Comparison of ENCODE assay signal across 15 cellular contexts in genomic region chr17:58304735-58305486, GRCh38. TPM values are rescaled to one million over a fixed set of nuclear protein-coding genes. Genes with fewer than 3 reads are reported as not detected.
DNase-seq lines count a peak whose midpoint lies in the region; ATAC-seq and TF ChIP-seq lines count a peak whose summit lies in the region.
"Had no signal": no experiment of that assay in that cellular context is flagged by ENCODE, and none has a peak within 500 bp of the region (broad histone marks: within the 10 kb centered on the region; RNA-seq: fewer than 3 reads in every experiment).

No MANE protein-coding gene starts in this region.

- in situ Hi-C loops in mammary epithelial cell (cut with MboI; ENCODE audit: low sequenced_read_pairs in 2 of 2) = no loop called here

- no peaks in the 10 kb centered on the region for H3K4me1 Mint-ChIP-seq in MCF 10A (ENCODE audit: insufficient read depth, unreplicated experiment)
- H3K4me1 Mint-ChIP-seq: activated T-helper 17 cell treated with anti-CD3 and anti-CD28 coated beads, Interleukin-2, amount 50 U/mL, for 72 hours had no signal

- H3K4me3 ChIP-seq in mammary epithelial cell (replicated peaks in 1 of 3; ENCODE audit: insufficient read depth in 1 of 3, low read depth in 2 of 3, low read length in 3 of 3) = no peak overlapping the region
- no peak overlapping the region for H3K4me3 ChIP-seq in PC-3 (ENCODE audit: low read length)
- H3K4me3 ChIP-seq in upper lobe of right lung = no peak overlapping the region
- H3K4me3 ChIP-seq: uterus had no signal

- no peak overlapping the region for H3K27ac ChIP-seq in mammary epithelial cell (ENCODE audit: insufficient read depth, low read depth, low read length)
- H3K27ac ChIP-seq in PC-3 (ENCODE audit: low read length) = no peak overlapping the region
- no peak overlapping the region for H3K27ac ChIP-seq in upper lobe of right lung
- H3K27ac ChIP-seq: uterus had no signal

- H3K9me2 ChIP-seq in PC-3 (replicated peaks; ENCODE audit: low read length) = no peaks in the 10 kb centered on the region

- no peaks in the 10 kb centered on the region for H3K4me1 ChIP-seq in mammary epithelial cell (ENCODE audit: insufficient read depth, low read length)
- no peaks in the 10 kb centered on the region for H3K4me1 ChIP-seq in PC-3 (ENCODE audit: insufficient read depth, low read length)
- H3K4me1 ChIP-seq in upper lobe of right lung = no peaks in the 10 kb centered on the region
- H3K4me1 ChIP-seq: uterus had no signal

- no peaks in the 10 kb centered on the region for H3K36me3 Mint-ChIP-seq in MCF 10A (ENCODE audit: insufficient read depth, unreplicated experiment)

- H3K9ac ChIP-seq in mammary epithelial cell (ENCODE audit: insufficient read depth, low read length) (no peak overlapping the region), PC-3 (ENCODE audit: low read length) (no peak overlapping the region)

- no peak for ATAC-seq in PC-3
- ATAC-seq in upper lobe of right lung = no peak
- ATAC-seq in GM18861 (IDR thresholded peaks at IDR 0.05; ENCODE audit: unreplicated experiment) = no peak

- H3K4me2 ChIP-seq in mammary epithelial cell (ENCODE audit: insufficient read depth, low read depth, low read length) (no peak overlapping the region), PC-3 (ENCODE audit: low read length) (no peak overlapping the region)

- no peaks in the 10 kb centered on the region for H3K79me2 ChIP-seq in mammary epithelial cell (ENCODE audit: insufficient read depth, low read length)
- H3K79me2 ChIP-seq in PC-3 (ENCODE audit: low read length) = no peaks in the 10 kb centered on the region

- H3K27ac Mint-ChIP-seq in MCF 10A (ENCODE audit: low read depth, unreplicated experiment) = no peak overlapping the region
- H3K27ac Mint-ChIP-seq: activated T-helper 17 cell treated with anti-CD3 and anti-CD28 coated beads, Interleukin-2, amount 50 U/mL, for 72 hours had no signal

- CTCF ChIA-PET in mammary epithelial cell (lab: Charles Lee; ENCODE audit: low non-redundant PET) = interaction anchor here (0.6 kb wide), 1 partner anchor 131 kb away, joined by 3 read pairs; no protein-coding TSS in a partner anchor
- CTCF ChIA-PET in MCF 10A (lab: Yijun Ruan, JAX) = interaction anchor here (1.2 to 2.4 kb wide), 5 partner anchors 12 to 162 kb away, joined by 3 to 20 read pairs (median 4); no protein-coding TSS in a partner anchor
- CTCF ChIA-PET in PC-3 (lab: Charles Lee) = no interaction called here

- BruUV-seq in mammary epithelial cell (replicated peaks; lab: Mats Ljungman, UMichigan) = no TSS peak
- no TSS peak for BruUV-seq in MCF 10A (replicated peaks; lab: Mats Ljungman, UMichigan)
- no TSS peak for BruUV-seq in PC-3 (replicated peaks; lab: Mats Ljungman, UMichigan)

- dilution Hi-C loops in mammary epithelial cell (cut with HindIII; ENCODE audit: low sequenced_read_pairs) = no loop called here

- no peaks in the 10 kb centered on the region for H3F3A ChIP-seq in PC-3 (ENCODE audit: low read length, unreplicated experiment)

- no peak overlapping the region for H3K4me3 Mint-ChIP-seq in MCF 10A (ENCODE audit: unreplicated experiment)
- H3K4me3 Mint-ChIP-seq: activated T-helper 17 cell treated with anti-CD3 and anti-CD28 coated beads, Interleukin-2, amount 50 U/mL, for 72 hours; CD4-positive, alpha-beta memory T cell had no signal

- H3K36me3 ChIP-seq in mammary epithelial cell (ENCODE audit: insufficient read depth, low read length) = no peaks in the 10 kb centered on the region
- H3K36me3 ChIP-seq in PC-3 (ENCODE audit: low read depth, low read length) = no peaks in the 10 kb centered on the region
- H3K36me3 ChIP-seq in upper lobe of right lung = no peaks in the 10 kb centered on the region
- H3K36me3 ChIP-seq: uterus had no signal

- H3K9me3 Mint-ChIP-seq in MCF 10A (ENCODE audit: unreplicated experiment) = no peaks in the 10 kb centered on the region
- H3K9me3 Mint-ChIP-seq: activated T-helper 17 cell treated with anti-CD3 and anti-CD28 coated beads, Interleukin-2, amount 50 U/mL, for 72 hours; CD4-positive, alpha-beta memory T cell had no signal

- DNase-seq in mammary epithelial cell = no peak
- DNase-seq in MCF 10A (ENCODE audit: unreplicated experiment) = no peak
- DNase-seq in PC-3 = no peak
- DNase-seq in iPS-NIHi11 (ENCODE audit: low spot score) = peak; percentile 3
- peak; percentile 34 for DNase-seq in upper lobe of right lung
- no peak for DNase-seq in germinal center (ENCODE audit: low spot score)
- DNase-seq in NCI-H2227 (lab: John Stamatoyannopoulos, UW; ENCODE audit: unreplicated experiment) = no peak

- intact Hi-C loops in mammary epithelial cell (cut with micrococcal nuclease) (loop anchor here (1.0 kb wide), 1 partner anchor 142 kb away; no protein-coding TSS in a partner anchor), MCF 10A (cut with micrococcal nuclease) (loop anchor here (1.0 kb wide), 1 partner anchor 142 kb away; no protein-coding TSS in a partner anchor), PC-3 (cut with micrococcal nuclease) (no loop called here), upper lobe of right lung (cut with DNase I) (loop anchor here (10.0 kb wide), 1 partner anchor 140 kb away; no protein-coding TSS in a partner anchor)

- H2AFZ ChIP-seq in mammary epithelial cell (ENCODE audit: low read depth, low read length) (peak overlapping the region; percentile 63), PC-3 (ENCODE audit: low read length) (peak overlapping the region; percentile 23; the same call in 1 of the 2 replicates)

- H3K9me3 ChIP-seq in mammary epithelial cell (replicated peaks; ENCODE audit: insufficient read depth, low read length) = no peaks in the 10 kb centered on the region
- no peaks in the 10 kb centered on the region for H3K9me3 ChIP-seq in PC-3 (ENCODE audit: low read length)
- no peaks in the 10 kb centered on the region for H3K9me3 ChIP-seq in upper lobe of right lung
- H3K9me3 ChIP-seq: uterus had no signal

- TF ChIP-seq CTCF in mammary epithelial cell (conservative IDR thresholded peaks at IDR 0.05 in 1 of 2, IDR thresholded peaks at IDR 0.05 in 1 of 2; ENCODE audit: extremely low read depth in 1 of 2, insufficient read depth in 1 of 2, low read depth in 1 of 2, low read length in 2 of 2) (no peak), MCF 10A (IDR thresholded peaks at IDR 0.05; ENCODE audit: unreplicated experiment) (no peak), PC-3 (conservative IDR thresholded peaks at IDR 0.05; ENCODE audit: low read depth, low read length) (no peak), upper lobe of right lung (IDR thresholded peaks at IDR 0.05) (no peak)

- H3K27me3 ChIP-seq in mammary epithelial cell (ENCODE audit: insufficient read depth, low read length) (no peaks in the 10 kb centered on the region), PC-3 (ENCODE audit: low read length) (peaks cover 11% of the 10 kb centered on the region), upper lobe of right lung (no peaks in the 10 kb centered on the region)
- H3K27me3 ChIP-seq: uterus had no signal

- peaks cover 45% of the 10 kb centered on the region for H3K27me3 Mint-ChIP-seq in MCF 10A (ENCODE audit: insufficient read depth, unreplicated experiment)
- H3K27me3 Mint-ChIP-seq: activated T-helper 17 cell treated with anti-CD3 and anti-CD28 coated beads, Interleukin-2, amount 50 U/mL, for 72 hours; CD4-positive, alpha-beta memory T cell; progenitor cell of endocrine pancreas had no signal

- H4K20me1 ChIP-seq in mammary epithelial cell (ENCODE audit: insufficient read depth, low read length) (no peaks in the 10 kb centered on the region), PC-3 (ENCODE audit: low read length) (no peaks in the 10 kb centered on the region)

- POLR2A ChIA-PET in MCF 10A (lab: Yijun Ruan, JAX) (no interaction called here), PC-3 (lab: Charles Lee; ENCODE audit: unreplicated experiment) (no interaction called here)

- 58% methylated on average over 10 of the region's 14 CpGs for WGBS in mammary epithelial cell (ENCODE audit: low coverage, missing lambda C conversion rate)

RNA-seq across cellular contexts. Expression of gene TSPOAP1, which starts 23.7 kb away (rescaled TPM):
- total RNA-seq in mammary epithelial cell = under 1 TPM; 0.05 to 0.17 TPM
- not detected for polyA plus RNA-seq in mammary epithelial cell
- polyA minus RNA-seq in mammary epithelial cell = not detected
- not detected in 2 replicates for total RNA-seq in MCF 10A (2022)
- total RNA-seq in PC-3 (2014; rRNA removed) = 4.3 and 8.3 TPM in 2 replicates
- 21.0 TPM for total RNA-seq in upper lobe of right lung

RNA-seq across cellular contexts. Expression of gene MPO, which starts 24.2 kb away (rescaled TPM):
- not detected for total RNA-seq in mammary epithelial cell
- polyA plus RNA-seq in mammary epithelial cell = not detected
- polyA minus RNA-seq in mammary epithelial cell = not detected
- 0.19 TPM in 1 of 2 replicates, not detected in the other for total RNA-seq in MCF 10A (2022)
- total RNA-seq in PC-3 (2014; rRNA removed) = not detected in 2 replicates
- 0.35 TPM for total RNA-seq in upper lobe of right lung
- total RNA-seq: A673; CD4-positive, alpha-beta memory T cell; LHCN-M2; progenitor cell of endocrine pancreas had no signal
- polyA plus RNA-seq: CD4-positive, alpha-beta memory T cell; naive thymus-derived CD4-positive, alpha-beta T cell had no signal

RNA-seq across cellular contexts. Expression of gene SUPT4H1, which starts 47.1 kb away (rescaled TPM):
- total RNA-seq in mammary epithelial cell = 10 to 100 TPM; 32.3 to 55.3 TPM
- polyA plus RNA-seq in mammary epithelial cell = 94.7 TPM
- 126 TPM for polyA minus RNA-seq in mammary epithelial cell
- 63.4 and 90.8 TPM in 2 replicates for total RNA-seq in MCF 10A (2022)
- 100.0 and 116 TPM in 2 replicates for total RNA-seq in PC-3 (2014; rRNA removed)
- total RNA-seq in upper lobe of right lung = 82.4 TPM

Comparison
In these comparisons a context has a peak if more than half of its experiments do, and no peak if none do; other contexts are left out.
1. DNase-seq: peak in iPS-NIHi11 (single experiment) and upper lobe of right lung (single experiment); none in mammary epithelial cell (single experiment), MCF 10A (single experiment), PC-3 (single experiment), germinal center (single experiment) and NCI-H2227 (single experiment).